Comparison of ENCODE assay signal across 1 cellular context in genomic region chr3:190183121-190183520, GRCh38.
TF ChIP-seq lines count a peak whose summit lies in the region.

No MANE protein-coding gene starts in this region.

TF ChIP-seq in A549, 52 proteins besides CTCF, POLR2A, EP300 and RAD21 (continued from another document):
- TF ChIP-seq ELK1 (IDR thresholded peaks at IDR 0.05; ENCODE audit: low read depth, low read length), result no peak
- no peak for TF ChIP-seq KDM5A (IDR thresholded peaks at IDR 0.05)
- no peak for TF ChIP-seq ZSCAN20 (CRISPR knock-in tag; IDR thresholded peaks at IDR 0.05)
- peak; percentile 57; the same call in 1 of the 2 replicates for TF ChIP-seq GATA3 (IDR thresholded peaks at IDR 0.05; ENCODE audit: borderline replicate concordance)
- TF ChIP-seq FOSL2 (IDR thresholded peaks at IDR 0.05), result no peak
- TF ChIP-seq FOSL2 (CRISPR knock-in tag; IDR thresholded peaks at IDR 0.05), result peak; percentile 47; the same call in 1 of the 2 replicates
